Comparison of ENCODE assay signal across 9 cellular contexts in the genomic region with DNA sequence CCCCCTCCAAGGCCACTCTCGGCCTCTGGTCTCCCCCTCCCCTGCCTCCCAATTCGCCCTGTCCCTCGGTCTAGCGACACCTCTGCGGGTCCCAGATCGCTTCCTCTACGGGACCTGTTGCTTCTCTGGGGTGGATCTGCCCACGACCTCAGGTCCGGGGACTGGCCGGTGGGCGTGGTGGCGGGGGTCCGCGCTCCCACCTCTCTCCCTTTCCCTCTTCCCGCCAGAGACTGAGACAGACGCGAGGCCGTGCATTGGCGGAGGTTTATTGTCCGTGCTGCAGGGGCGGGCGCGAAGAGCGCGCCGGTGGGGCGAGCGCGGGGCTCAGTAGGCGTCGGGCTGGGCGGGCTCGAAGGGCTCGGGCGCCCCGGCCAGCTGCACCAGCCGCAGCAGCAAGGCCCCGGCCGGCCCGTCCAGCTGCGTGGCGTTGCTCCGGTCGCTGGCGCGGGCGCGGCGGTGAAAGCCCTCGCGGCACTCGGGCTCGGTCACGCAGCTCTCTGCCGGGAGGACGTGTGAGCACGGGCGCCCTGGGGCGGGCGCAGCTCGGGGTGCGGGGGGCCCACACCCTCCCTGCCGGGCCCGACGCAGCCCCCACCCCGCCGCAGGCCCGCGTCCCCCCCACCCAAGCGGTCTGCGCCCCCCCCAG. TPM values are rescaled to one million over a fixed set of nuclear protein-coding genes. Genes with fewer than 3 reads are reported as not detected.
DNase-seq lines count a peak whose midpoint lies in the region; ATAC-seq and TF ChIP-seq lines count a peak whose summit lies in the region.
"Had no signal": no experiment of that assay in that cellular context is flagged by ENCODE, and none has a peak within 500 bp of the region (broad histone marks: within the 10 kb centered on the region; RNA-seq: fewer than 3 reads in every experiment).

No MANE protein-coding gene starts in this region.

- dilution Hi-C loops in IMR-90 (cut with HindIII; ENCODE audit: low sequenced_read_pairs, unreplicated experiment) = no loop called here

- peak overlapping the region; percentile 51 to 79 (median 60) for H3K4me3 Mint-ChIP-seq in CD4-positive, alpha-beta memory T cell
- H3K4me3 Mint-ChIP-seq in osteocyte (ENCODE audit: unreplicated experiment) = peak overlapping the region; percentile 44

- no peak overlapping the region for H2AK5ac ChIP-seq in IMR-90 (ENCODE audit: low read depth, low read length)

- no peak overlapping the region for H3K4ac ChIP-seq in IMR-90 (ENCODE audit: low read depth, low read length)

- no peak overlapping the region for H3K4me2 ChIP-seq in IMR-90 (ENCODE audit: low read depth, low read length)

- peaks cover 2% of the 10 kb centered on the region; the same call in 1 of the 2 replicates for H3K9me1 ChIP-seq in IMR-90 (ENCODE audit: insufficient read depth, low read length)

- intact Hi-C loops in CD4-positive, alpha-beta memory T cell (cut with micrococcal nuclease) = no loop called here
- intact Hi-C loops in IMR-90 (cut with micrococcal nuclease) = no loop called here

- peak in 1 of 5 donors; percentile 19 for DNase-seq in CD4-positive, alpha-beta memory T cell
- DNase-seq in IMR-90 = no peak
- no peak for DNase-seq in osteocyte (ENCODE audit: extremely low spot score, unreplicated experiment)
- DNase-seq in AG08395 (ENCODE audit: low spot score) = no peak
- DNase-seq in KBM-7 = no peak
- DNase-seq in pons (ENCODE audit: low spot score) = no peak
- no peak for DNase-seq in activated CD8-positive, alpha-beta memory T cell treated with anti-CD3 and anti-CD28 coated beads, Interleukin-2, amount 50 U/mL, for 48 hours
- DNase-seq: stimulated activated CD8-positive, alpha-beta memory T cell treated with anti-CD3 and anti-CD28 coated beads, Interleukin-4, amount 100 ng/mL, for 48 hours had no signal

- no peak overlapping the region for H3K27ac ChIP-seq in CD4-positive, alpha-beta memory T cell (ENCODE audit: low read depth, low read length)
- H3K27ac ChIP-seq in IMR-90 (ENCODE audit: insufficient read depth, low read length) = no peak overlapping the region

- TF ChIP-seq POLR2A in IMR-90 (IDR thresholded peaks at IDR 0.05; ENCODE audit: low read depth, low read length) = no peak

- in situ Hi-C loops in IMR-90 (cut with MboI; ENCODE audit: low sequenced_read_pairs) = no loop called here
- in situ Hi-C loops in KBM-7 (cut with MboI; ENCODE audit: low pct_unique_long_range_greater_than_20kb, low sequenced_read_pairs) = no loop called here

- H3K9ac ChIP-seq in IMR-90 (ENCODE audit: low read depth, low read length) = no peak overlapping the region

- H3K36me3 Mint-ChIP-seq in CD4-positive, alpha-beta memory T cell = no peaks in the 10 kb centered on the region
- H3K36me3 Mint-ChIP-seq in osteocyte (ENCODE audit: unreplicated experiment) = no peaks in the 10 kb centered on the region

- no peaks in the 10 kb centered on the region for H3K36me3 ChIP-seq in CD4-positive, alpha-beta memory T cell (ENCODE audit: insufficient read depth, low read length)
- H3K36me3 ChIP-seq in IMR-90 (ENCODE audit: control insufficient read depth, insufficient read depth, low read length) = no peaks in the 10 kb centered on the region

- no peak overlapping the region for H3K14ac ChIP-seq in IMR-90 (replicated peaks; ENCODE audit: low read depth, low read length)

- no peak overlapping the region for H3K4me3 ChIP-seq in CD4-positive, alpha-beta memory T cell (ENCODE audit: low read length in 2 of 2)
- peak overlapping the region; percentile 15; the same call in 1 of the 2 replicates for H3K4me3 ChIP-seq in IMR-90 (ENCODE audit: insufficient read depth, low read depth, low read length)

- POLR2A ChIA-PET in CD4-positive, alpha-beta memory T cell (lab: Charles Lee; ENCODE audit: partially characterized antibody) = interaction anchor here (1.0 kb wide), 1 partner anchor 10 kb away, joined by 3 read pairs; no protein-coding TSS in a partner anchor
- POLR2A ChIA-PET in IMR-90 (lab: Charles Lee; ENCODE audit: unreplicated experiment) = no interaction called here

- TF ChIP-seq CTCF in IMR-90 (conservative IDR thresholded peaks at IDR 0.05; ENCODE audit: low read depth, low read length) (no peak), osteocyte (IDR thresholded peaks at IDR 0.05) (no peak)

- TF ChIP-seq RAD21 in IMR-90 (IDR thresholded peaks at IDR 0.05; ENCODE audit: low read length) = no peak

- no peak overlapping the region for H3K18ac ChIP-seq in IMR-90 (ENCODE audit: low read depth, low read length)

- H2BK120ac ChIP-seq in IMR-90 (ENCODE audit: low read depth, low read length) = no peak overlapping the region

- no peak overlapping the region for H2BK15ac ChIP-seq in IMR-90 (ENCODE audit: low read depth, low read length)

- no peaks in the 10 kb centered on the region for H3K79me1 ChIP-seq in IMR-90 (ENCODE audit: low read depth in 1 of 2, low read length in 2 of 2)

- BruUV-seq in IMR-90 (replicated peaks; lab: Mats Ljungman, UMichigan) = no TSS peak

- WGBS in IMR-90 (ENCODE audit: extremely low coverage in 2 of 2, insufficient read length in 1 of 2), 2 experiments = 5% methylated on average over 27 of the region's 71 CpGs; no CpG with 5 or more reads in 1 of the 2 experiments

- H2AK9ac ChIP-seq in IMR-90 (replicated peaks; ENCODE audit: low read depth, low read length, poor library complexity) = no peak overlapping the region

- H3K9me3 ChIP-seq in CD4-positive, alpha-beta memory T cell (ENCODE audit: control insufficient read depth in 1 of 2, low read length in 2 of 2) = no peaks in the 10 kb centered on the region
- no peaks in the 10 kb centered on the region; the same call in 1 of the 2 replicates for H3K9me3 ChIP-seq in IMR-90 (ENCODE audit: control insufficient read depth, insufficient read depth, low read length)

- no peak overlapping the region for H3K56ac ChIP-seq in IMR-90 (ENCODE audit: extremely low read depth, insufficient read depth, low read length)

- peaks cover 16% of the 10 kb centered on the region for H3K27me3 ChIP-seq in CD4-positive, alpha-beta memory T cell (ENCODE audit: insufficient read depth, low read length)
- H3K27me3 ChIP-seq in IMR-90 (ENCODE audit: control insufficient read depth, insufficient read depth, low read length) = peaks cover 52% of the 10 kb centered on the region

- H3K4me1 ChIP-seq in CD4-positive, alpha-beta memory T cell (ENCODE audit: insufficient read depth, low read length) = peaks cover 9% of the 10 kb centered on the region
- no peaks in the 10 kb centered on the region; the same call in 1 of the 2 replicates for H3K4me1 ChIP-seq in IMR-90 (ENCODE audit: control insufficient read depth, insufficient read depth, low read length)

- H3K27ac Mint-ChIP-seq in CD4-positive, alpha-beta memory T cell = no peak overlapping the region
- no peak overlapping the region for H3K27ac Mint-ChIP-seq in osteocyte (ENCODE audit: unreplicated experiment)

- no peak overlapping the region for H3K23ac ChIP-seq in IMR-90 (ENCODE audit: low read depth, low read length)

- H3K27me3 Mint-ChIP-seq in CD4-positive, alpha-beta memory T cell = peaks cover 20 to 34% of the 10 kb centered on the region in 2 donors
- H3K27me3 Mint-ChIP-seq in osteocyte (ENCODE audit: unreplicated experiment) = peaks cover 57% of the 10 kb centered on the region

- H4K91ac ChIP-seq in IMR-90 (ENCODE audit: insufficient read depth, low read depth, low read length) = no peak overlapping the region

- ATAC-seq in IMR-90 (ENCODE audit: low read depth) = peak; percentile 74
- ATAC-seq in esophagus mucosa = peak; percentile 32

- no peak overlapping the region for H4K5ac ChIP-seq in IMR-90 (ENCODE audit: low read depth, low read length)

- no peaks in the 10 kb centered on the region for H4K20me1 ChIP-seq in IMR-90 (ENCODE audit: insufficient read depth, low read length)

- no peak overlapping the region for H4K8ac ChIP-seq in IMR-90 (ENCODE audit: low read depth in 2 of 2, low read length in 2 of 2)

- CTCF ChIA-PET in CD4-positive, alpha-beta memory T cell (lab: Charles Lee; ENCODE audit: partially characterized antibody) = interaction anchor here (1.2 to 1.3 kb wide), 2 partner anchors 13 to 29 kb away, joined by 3 read pairs; no protein-coding TSS in a partner anchor
- CTCF ChIA-PET in IMR-90 (lab: Yijun Ruan, JAX) = interaction anchor here (0.6 kb wide), 1 partner anchor 40 kb away, joined by 3 read pairs; no protein-coding TSS in a partner anchor

- H2BK5ac ChIP-seq in IMR-90 (ENCODE audit: low read depth, low read length, poor library complexity, severe bottlenecking) = no peak overlapping the region

- H3K4me1 Mint-ChIP-seq in CD4-positive, alpha-beta memory T cell = peaks cover 3 to 12% (median 4%) of the 10 kb centered on the region in 4 donors
- H3K4me1 Mint-ChIP-seq in osteocyte (ENCODE audit: unreplicated experiment) = peaks cover 3% of the 10 kb centered on the region

- H2AFZ ChIP-seq in IMR-90 (replicated peaks; ENCODE audit: low read length, poor library complexity) = peak overlapping the region; percentile 25

- no peak overlapping the region for H2BK20ac ChIP-seq in IMR-90 (ENCODE audit: low read depth, low read length)

- no peaks in the 10 kb centered on the region for H3K9me3 Mint-ChIP-seq in CD4-positive, alpha-beta memory T cell
- H3K9me3 Mint-ChIP-seq in osteocyte (ENCODE audit: unreplicated experiment) = no peaks in the 10 kb centered on the region

RNA-seq across cellular contexts. Expression of a gene that starts 2.1 kb away (rescaled TPM):
- total RNA-seq in CD4-positive, alpha-beta memory T cell = not detected
- polyA plus RNA-seq in CD4-positive, alpha-beta memory T cell = not detected
- total RNA-seq in IMR-90 (2012; rRNA removed) = not detected in 2 replicates
- not detected in 2 replicates for polyA plus RNA-seq in IMR-90 (2012; rRNA removed)
- not detected in 2 replicates for polyA plus RNA-seq in IMR-90 (2012; cell fraction: cytosol; rRNA removed)
- polyA plus RNA-seq in IMR-90 (2012; cell fraction: nucleus; rRNA removed; ENCODE audit: low replicate concordance) = not detected in 2 replicates
- not detected for total RNA-seq in esophagus mucosa
- not detected in 2 replicates for total RNA-seq in osteocyte

RNA-seq across cellular contexts. Expression of a gene that starts 11.0 kb away (rescaled TPM):
- 1 to 10 TPM in 1 of 2 experiments, not detected in 1; 1.5 TPM for total RNA-seq in CD4-positive, alpha-beta memory T cell
- under 1 TPM in 1 of 2 donors, not detected in 1; 1.00 TPM for polyA plus RNA-seq in CD4-positive, alpha-beta memory T cell
- total RNA-seq in IMR-90 (2012; rRNA removed) (not detected in 2 replicates), esophagus mucosa (not detected), osteocyte (not detected in 2 replicates)
- not detected in 2 replicates for polyA plus RNA-seq in IMR-90 (2012; rRNA removed)
- not detected in 2 replicates for polyA plus RNA-seq in IMR-90 (2012; cell fraction: cytosol; rRNA removed)
- polyA plus RNA-seq in IMR-90 (2012; cell fraction: nucleus; rRNA removed; ENCODE audit: low replicate concordance) = not detected in 2 replicates

RNA-seq across cellular contexts. Expression of a gene that starts 36.6 kb away (rescaled TPM):
- total RNA-seq in CD4-positive, alpha-beta memory T cell = 10 to 100 TPM; 31.6 to 32.2 TPM
- polyA plus RNA-seq in CD4-positive, alpha-beta memory T cell = 10 to 100 TPM; 64.0 to 66.4 TPM
- total RNA-seq in IMR-90 (2012; rRNA removed) (22.2 and 24.7 TPM in 2 replicates), esophagus mucosa (36.5 TPM), osteocyte (40.1 and 44.4 TPM in 2 replicates)
- 38.6 and 49.5 TPM in 2 replicates for polyA plus RNA-seq in IMR-90 (2012; rRNA removed)
- 53.9 and 56.0 TPM in 2 replicates for polyA plus RNA-seq in IMR-90 (2012; cell fraction: cytosol; rRNA removed)
- polyA plus RNA-seq in IMR-90 (2012; cell fraction: nucleus; rRNA removed; ENCODE audit: low replicate concordance) = 20.0 and 35.2 TPM in 2 replicates

RNA-seq across cellular contexts. Expression of a gene that starts 39.0 kb away (rescaled TPM):
- 1 to 10 TPM; 1.2 to 1.9 TPM for total RNA-seq in CD4-positive, alpha-beta memory T cell
- not detected for polyA plus RNA-seq in CD4-positive, alpha-beta memory T cell
- 0.18 and 0.28 TPM in 2 replicates for total RNA-seq in IMR-90 (2012; rRNA removed)
- 0.16 and 0.21 TPM in 2 replicates for polyA plus RNA-seq in IMR-90 (2012; rRNA removed)
- polyA plus RNA-seq in IMR-90 (2012; cell fraction: cytosol; rRNA removed) = not detected in 2 replicates
- 1.7 and 3.5 TPM in 2 replicates for polyA plus RNA-seq in IMR-90 (2012; cell fraction: nucleus; rRNA removed; ENCODE audit: low replicate concordance)
- not detected for total RNA-seq in esophagus mucosa
- not detected in 2 replicates for total RNA-seq in osteocyte
